8 cellular contexts compared by ENCODE assay signal in genomic region chr6:159038914-159039884, GRCh38. TPM values are rescaled to one million over a fixed set of nuclear protein-coding genes. Genes with fewer than 3 reads are reported as not detected.
DNase-seq lines count a peak whose midpoint lies in the region; ATAC-seq, FAIRE-seq and TF ChIP-seq lines count a peak whose summit lies in the region.

No MANE protein-coding gene starts in this region.

- H3K36me3 Mint-ChIP-seq in T-helper 1 cell treated with Interleukin-12 subunit alpha and Interleukin-12 subunit beta and Interleukin-4 antibody, amounts not matched to agents 30 μg/mL and 1 μg/mL, for 36 hours (ENCODE audit: low read depth) = peaks cover 84% of the 10 kb centered on the region

- intact Hi-C loops in heart right ventricle (cut with DNase I) = no loop called here
- intact Hi-C loops in posterior cingulate gyrus (cut with DNase I) = no loop called here

- DNase-seq in CD1c-positive myeloid dendritic cell (ENCODE audit: extremely low spot score) (peak; percentile 95), GM19239 (ENCODE audit: insufficient read length, low spot score) (peak; percentile 46), heart right ventricle (no peak), SJCRH30 (no peak), posterior cingulate gyrus (no peak)

- H3K27me3 ChIP-seq in heart right ventricle (no peaks in the 10 kb centered on the region), SJCRH30 (no peaks in the 10 kb centered on the region)

- TF ChIP-seq CTCF in heart right ventricle (IDR thresholded peaks at IDR 0.05) = no peak

- H3K36me3 ChIP-seq in heart right ventricle (peaks cover 0 to 73% (median 0%) of the 10 kb centered on the region in 9 donors), urinary bladder (ENCODE audit: insufficient read depth) (peaks cover 2% of the 10 kb centered on the region), SJCRH30 (no peaks in the 10 kb centered on the region)

- FAIRE-seq in GM19239 (lab: Jason Lieb, UNC) = peak; percentile 99

- H3K4me3 ChIP-seq in heart right ventricle (peak overlapping the region in 1 of 10 donors; percentile 66), urinary bladder (ENCODE audit: low read depth, low read length) (no peak overlapping the region), SJCRH30 (no peak overlapping the region)

- H3K27ac ChIP-seq in heart right ventricle = peak overlapping the region in 4 of 10 donors; percentile 17 to 90 (median 20)
- peak overlapping the region; percentile 11 for H3K27ac ChIP-seq in urinary bladder (ENCODE audit: low read depth)
- H3K27ac ChIP-seq in SJCRH30 = no peak overlapping the region

- H3K4me1 ChIP-seq in heart right ventricle = peaks cover 0 to 56% (median 7%) of the 10 kb centered on the region in 9 donors
- H3K4me1 ChIP-seq in urinary bladder (ENCODE audit: insufficient read depth) = no peaks in the 10 kb centered on the region
- H3K4me1 ChIP-seq in SJCRH30 = peaks cover 14% of the 10 kb centered on the region

- H3K27me3 Mint-ChIP-seq in T-helper 1 cell treated with Interleukin-12 subunit alpha and Interleukin-12 subunit beta and Interleukin-4 antibody, amounts not matched to agents 30 μg/mL and 1 μg/mL, for 36 hours (ENCODE audit: low read depth) = no peaks in the 10 kb centered on the region

- no peaks in the 10 kb centered on the region for H3K9me3 Mint-ChIP-seq in T-helper 1 cell treated with Interleukin-12 subunit alpha and Interleukin-12 subunit beta and Interleukin-4 antibody, amounts not matched to agents 30 μg/mL and 1 μg/mL, for 36 hours

- no peaks in the 10 kb centered on the region for H3K9me3 ChIP-seq in heart right ventricle
- H3K9me3 ChIP-seq in SJCRH30 (replicated peaks) = no peaks in the 10 kb centered on the region

- ATAC-seq in HG03139 (IDR thresholded peaks at IDR 0.05; ENCODE audit: unreplicated experiment) (peak; percentile 71), heart right ventricle (peak in 7 of 8 donors; percentile 29 to 72 (median 46))

- H3K4me3 Mint-ChIP-seq in T-helper 1 cell treated with Interleukin-12 subunit alpha and Interleukin-12 subunit beta and Interleukin-4 antibody, amounts not matched to agents 30 μg/mL and 1 μg/mL, for 36 hours = peak overlapping the region; percentile 74

- peak overlapping the region; percentile 87 for H3K27ac Mint-ChIP-seq in T-helper 1 cell treated with Interleukin-12 subunit alpha and Interleukin-12 subunit beta and Interleukin-4 antibody, amounts not matched to agents 30 μg/mL and 1 μg/mL, for 36 hours

- peaks cover 57% of the 10 kb centered on the region for H3K4me1 Mint-ChIP-seq in T-helper 1 cell treated with Interleukin-12 subunit alpha and Interleukin-12 subunit beta and Interleukin-4 antibody, amounts not matched to agents 30 μg/mL and 1 μg/mL, for 36 hours (ENCODE audit: low read depth)

- 79 to 83% methylated on average over 8 of the region's 8 CpGs for WGBS in heart right ventricle, 2 donors
- WGBS in urinary bladder = 66% methylated on average over 8 of the region's 8 CpGs

RNA-seq across cellular contexts. Expression of gene TAGAP, which starts 5.6 kb away (rescaled TPM):
- total RNA-seq in heart right ventricle = 1 to 10 TPM in 5 of 10 donors, under 1 TPM in 5; 0.45 to 6.5 (median 0.98) TPM
- under 1 TPM; 0.28 to 0.37 TPM for polyA plus RNA-seq in heart right ventricle
- 2.5 TPM for total RNA-seq in urinary bladder
- polyA plus RNA-seq in urinary bladder = 3.5 TPM
- 4.7 and 5.2 TPM in 2 replicates for total RNA-seq in SJCRH30 (2014; rRNA removed; shearing (Covaris generic))

RNA-seq across cellular contexts. Expression of gene RSPH3, which starts 39.2 kb away (rescaled TPM):
- 10 to 100 TPM in 7 of 10 donors, 1 to 10 TPM in 3; 7.2 to 11.7 (median 10.3) TPM for total RNA-seq in heart right ventricle
- 1 to 10 TPM; 2.3 to 2.8 TPM for polyA plus RNA-seq in heart right ventricle
- 8.6 TPM for total RNA-seq in urinary bladder
- 5.8 TPM for polyA plus RNA-seq in urinary bladder
- total RNA-seq in SJCRH30 (2014; rRNA removed; shearing (Covaris generic)) = 1.2 and 1.8 TPM in 2 replicates

Comparison
In these comparisons a context has a peak if more than half of its experiments do, and no peak if none do; other contexts are left out.
1. DNase-seq: peak in CD1c-positive myeloid dendritic cell (single experiment) and GM19239 (single experiment); none in heart right ventricle (0 of 2), SJCRH30 (0 of 2) and posterior cingulate gyrus (0 of 10).